Comparison of ENCODE assay signal across 11 cellular contexts in genomic region chr12:6957741-6958608, GRCh38. TPM values are rescaled to one million over a fixed set of nuclear protein-coding genes. Genes with fewer than 3 reads are reported as not detected.
DNase-seq lines count a peak whose midpoint lies in the region; ATAC-seq, FAIRE-seq and TF ChIP-seq lines count a peak whose summit lies in the region.
"Had no signal": no experiment of that assay in that cellular context is flagged by ENCODE, and none has a peak within 500 bp of the region (broad histone marks: within the 10 kb centered on the region; RNA-seq: fewer than 3 reads in every experiment).

No MANE protein-coding gene starts in this region.

- H3K27ac Mint-ChIP-seq in IgD-negative memory B cell (peak overlapping the region; percentile 94 to 99 (median 95)), astrocyte (ENCODE audit: unreplicated experiment) (peak overlapping the region; percentile 53), nephron progenitor cell (peak overlapping the region; percentile 13)

- H3K27me3 Mint-ChIP-seq in IgD-negative memory B cell (no peaks in the 10 kb centered on the region), astrocyte (ENCODE audit: low read depth, unreplicated experiment) (peaks cover 4% of the 10 kb centered on the region), nephron progenitor cell (ENCODE audit: low read depth, poor library complexity) (peaks cover 2% of the 10 kb centered on the region)

- H3K27ac ChIP-seq in DND-41 (ENCODE audit: low read length) (peak overlapping the region; percentile 64), astrocyte (ENCODE audit: low read depth, low read length) (no peak overlapping the region)
- H3K27ac ChIP-seq: epithelial cell of prostate had no signal

- H3K4me1 Mint-ChIP-seq in IgD-negative memory B cell (peaks cover 51 to 72% (median 67%) of the 10 kb centered on the region in 3 donors), astrocyte (ENCODE audit: low read depth, unreplicated experiment) (peaks cover 29% of the 10 kb centered on the region), nephron progenitor cell (peaks cover 71% of the 10 kb centered on the region)

- no peaks in the 10 kb centered on the region for H3K79me2 ChIP-seq in DND-41 (ENCODE audit: insufficient read depth, low read length)
- H3K79me2 ChIP-seq in astrocyte (ENCODE audit: insufficient read depth, low read length): no peaks in the 10 kb centered on the region

- H3K4me3 ChIP-seq in DND-41 (ENCODE audit: low read depth in 1 of 2, low read length in 2 of 2) (no peak overlapping the region), astrocyte (ENCODE audit: insufficient read depth, low read depth, low read length) (no peak overlapping the region), foreskin fibroblast (ENCODE audit: low read depth in 1 of 2, low read length in 2 of 2) (no peak overlapping the region)

- H3K9ac ChIP-seq in DND-41 (ENCODE audit: low read depth, low read length) (peak overlapping the region; percentile 24; the same call in 1 of the 2 replicates), astrocyte (ENCODE audit: low read length) (no peak overlapping the region)

- no peak overlapping the region for H2AFZ ChIP-seq in DND-41 (ENCODE audit: low read depth, low read length)
- no peak overlapping the region for H2AFZ ChIP-seq in astrocyte (ENCODE audit: low read depth, low read length)

- H3K4me2 ChIP-seq in DND-41 (ENCODE audit: insufficient read depth, low read length) (no peak overlapping the region), astrocyte (ENCODE audit: low read length) (no peak overlapping the region)

- ATAC-seq in DND-41 (ENCODE audit: insufficient read depth, low read depth) (no peak), GM18502 (IDR thresholded peaks at IDR 0.05; ENCODE audit: poor library complexity, unreplicated experiment) (no peak)

- H3K4me1 ChIP-seq in DND-41 (ENCODE audit: insufficient read depth, low read length) (peaks cover 37% of the 10 kb centered on the region), astrocyte (ENCODE audit: insufficient read depth, low read length) (peaks cover 29% of the 10 kb centered on the region)

- no peak for FAIRE-seq in astrocyte (lab: Jason Lieb, UNC)

- H3K9me3 Mint-ChIP-seq in IgD-negative memory B cell (no peaks in the 10 kb centered on the region), astrocyte (ENCODE audit: unreplicated experiment) (no peaks in the 10 kb centered on the region), nephron progenitor cell (no peaks in the 10 kb centered on the region)

- H4K20me1 ChIP-seq in DND-41 (ENCODE audit: insufficient read depth, low read length) (no peaks in the 10 kb centered on the region), astrocyte (ENCODE audit: insufficient read depth, low read length) (no peaks in the 10 kb centered on the region)

- H3K27me3 ChIP-seq in DND-41 (ENCODE audit: insufficient read depth, low read length, poor library complexity) (no peaks in the 10 kb centered on the region), astrocyte (ENCODE audit: insufficient read depth, low read length) (no peaks in the 10 kb centered on the region)

- H3K36me3 Mint-ChIP-seq in IgD-negative memory B cell (peaks cover 24% of the 10 kb centered on the region), astrocyte (ENCODE audit: low read depth, unreplicated experiment) (peaks cover 2% of the 10 kb centered on the region), nephron progenitor cell (ENCODE audit: low read depth) (no peaks in the 10 kb centered on the region)

- H3K4me3 Mint-ChIP-seq in IgD-negative memory B cell: peak overlapping the region; percentile 88 to 95 (median 91)
- peak overlapping the region; percentile 29 for H3K4me3 Mint-ChIP-seq in astrocyte (ENCODE audit: unreplicated experiment)
- no peak overlapping the region for H3K4me3 Mint-ChIP-seq in nephron progenitor cell

- H3K9me3 ChIP-seq in DND-41 (ENCODE audit: insufficient read depth, low read length, severe bottlenecking) (no peaks in the 10 kb centered on the region), astrocyte (ENCODE audit: insufficient read depth, low read depth, low read length) (no peaks in the 10 kb centered on the region)

- H3K36me3 ChIP-seq in DND-41 (ENCODE audit: insufficient read depth, low read length) (no peaks in the 10 kb centered on the region), astrocyte (ENCODE audit: insufficient read depth, low read length) (no peaks in the 10 kb centered on the region)

- DNase-seq in DND-41: no peak
- DNase-seq in astrocyte (ENCODE audit: low read depth): no peak
- no peak for DNase-seq in nephron progenitor cell
- no peak for DNase-seq in OCI-M2 (lab: John Stamatoyannopoulos, UW; ENCODE audit: unreplicated experiment)
- DNase-seq in NCI-H345 (lab: John Stamatoyannopoulos, UW): no peak
- DNase-seq in foreskin fibroblast: no peak
- DNase-seq: stimulated activated naive CD4-positive, alpha-beta T cell treated with Interleukin-2 at 50 U/mL for 16 hours had no signal

- TF ChIP-seq CTCF in DND-41 (IDR thresholded peaks at IDR 0.05; ENCODE audit: borderline replicate concordance, extremely low read depth, low read length, poor library complexity, severe bottlenecking) (no peak), astrocyte (IDR thresholded peaks at IDR 0.05; ENCODE audit: insufficient read depth, low read depth, low read length) (no peak), nephron progenitor cell (IDR thresholded peaks at IDR 0.05) (no peak), foreskin fibroblast (IDR thresholded peaks at IDR 0.05; ENCODE audit: low read depth, low read length) (no peak)

RNA-seq across cellular contexts. Expression of gene PTPN6, which starts 6.8 kb away (rescaled TPM):
- polyA plus RNA-seq in IgD-negative memory B cell: 1,038 TPM
- total RNA-seq in astrocyte: 5.2 and 8.9 TPM in 2 replicates

RNA-seq across cellular contexts. Expression of gene PHB2, which starts 12.5 kb away (rescaled TPM):
- polyA plus RNA-seq in IgD-negative memory B cell: 123 TPM
- 171 and 176 TPM in 2 replicates for total RNA-seq in astrocyte

RNA-seq across cellular contexts. Expression of gene EMG1, which starts 12.7 kb away (rescaled TPM):
- polyA plus RNA-seq in IgD-negative memory B cell: 62.0 TPM
- 38.6 and 39.1 TPM in 2 replicates for total RNA-seq in astrocyte

RNA-seq across cellular contexts. Expression of gene C12orf57, which starts 14.2 kb away (rescaled TPM):
- polyA plus RNA-seq in IgD-negative memory B cell: 141 TPM
- 117 and 123 TPM in 2 replicates for total RNA-seq in astrocyte

RNA-seq across cellular contexts. Expression of gene RNU7-1, which starts 14.4 kb away (rescaled TPM):
- polyA plus RNA-seq in IgD-negative memory B cell: not detected
- total RNA-seq in astrocyte: not detected in 2 replicates
- total RNA-seq: T-helper 1 cell treated with Interleukin-12 subunit alpha and Interleukin-12 subunit beta and Interleukin-4 antibody, amounts not matched to agents 30 ng/mL and 1 ng/mL, for 36 hours had no signal

Comparison
In these comparisons a context has a peak if more than half of its experiments do, and no peak if none do; other contexts are left out.
1. H3K27ac Mint-ChIP-seq: peak in every context shown above with its lines; median percentile 95 in IgD-negative memory B cell; 53 in astrocyte; 13 in nephron progenitor cell.